6 cellular contexts compared by ENCODE assay signal in genomic region chr1:145504310-145504709, GRCh38.
DNase-seq lines count a peak whose midpoint lies in the region; ATAC-seq lines count a peak whose summit lies in the region.
"Not testable (repeated sequence)": the region's sequence is repeated elsewhere in the genome, so short reads cannot be mapped to it uniquely, and the experiment has no call there.

No MANE protein-coding gene starts in this region.

- H3K4me3 Mint-ChIP-seq in activated CD4-positive, alpha-beta T cell treated with anti-CD3 and anti-CD28 coated beads for 36 hours; activated CD8-positive, alpha-beta T cell treated with anti-CD3 and anti-CD28 coated beads, Interleukin-2, amount 10 ng/mL, durations not matched to agents 7 days and 5 days; activated T-cell treated with anti-CD3 and anti-CD28 coated beads, Interleukin-2, amount 50 U/mL, for 72 hours; central memory CD8-positive, alpha-beta T cell: not testable (repeated sequence)

- not testable (repeated sequence) for H3K27ac Mint-ChIP-seq in activated CD4-positive, alpha-beta T cell treated with anti-CD3 and anti-CD28 coated beads for 36 hours; activated CD8-positive, alpha-beta T cell treated with anti-CD3 and anti-CD28 coated beads, Interleukin-2, amount 10 ng/mL, durations not matched to agents 7 days and 5 days; activated T-cell treated with anti-CD3 and anti-CD28 coated beads, Interleukin-2, amount 50 U/mL, for 72 hours; activated naive CD4-positive, alpha-beta T cell treated with anti-CD3 and anti-CD28 coated beads, Interleukin-2, amount 50 U/mL, for 72 hours; central memory CD8-positive, alpha-beta T cell (ENCODE audit: low read depth)

- not testable (repeated sequence) for H3K9me3 Mint-ChIP-seq in activated CD4-positive, alpha-beta T cell treated with anti-CD3 and anti-CD28 coated beads for 36 hours (ENCODE audit: low read depth); activated CD8-positive, alpha-beta T cell treated with anti-CD3 and anti-CD28 coated beads, Interleukin-2, amount 10 ng/mL, durations not matched to agents 7 days and 5 days (ENCODE audit: insufficient read depth); activated T-cell treated with anti-CD3 and anti-CD28 coated beads, Interleukin-2, amount 50 U/mL, for 72 hours; activated naive CD4-positive, alpha-beta T cell treated with anti-CD3 and anti-CD28 coated beads, Interleukin-2, amount 50 U/mL, for 72 hours; central memory CD8-positive, alpha-beta T cell

- intact Hi-C loops in activated CD4-positive, alpha-beta T cell treated with anti-CD3 and anti-CD28 coated beads for 36 hours (cut with DNase I, micrococcal nuclease), result not testable (repeated sequence)

- not testable (repeated sequence) for H3K36me3 Mint-ChIP-seq in activated CD4-positive, alpha-beta T cell treated with anti-CD3 and anti-CD28 coated beads for 36 hours (ENCODE audit: low read depth); activated CD8-positive, alpha-beta T cell treated with anti-CD3 and anti-CD28 coated beads, Interleukin-2, amount 10 ng/mL, durations not matched to agents 7 days and 5 days (ENCODE audit: low read depth); activated T-cell treated with anti-CD3 and anti-CD28 coated beads, Interleukin-2, amount 50 U/mL, for 72 hours (ENCODE audit: insufficient read depth in 2 of 2); activated naive CD4-positive, alpha-beta T cell treated with anti-CD3 and anti-CD28 coated beads, Interleukin-2, amount 50 U/mL, for 72 hours; central memory CD8-positive, alpha-beta T cell (ENCODE audit: insufficient read depth)

- ATAC-seq in activated CD4-positive, alpha-beta T cell treated with anti-CD3 and anti-CD28 coated beads for 36 hours, result peak; percentile 67
- ATAC-seq in activated CD8-positive, alpha-beta T cell treated with anti-CD3 and anti-CD28 coated beads, Interleukin-2, amount 10 ng/mL, durations not matched to agents 7 days and 5 days, result peak; percentile 18
- ATAC-seq in activated T-cell treated with anti-CD3 and anti-CD28 coated beads, Interleukin-2, amount 50 U/mL, for 72 hours (replicated peaks in 1 of 2), result peak; percentile 60 to 65
- peak; percentile 45 to 67 for ATAC-seq in activated naive CD4-positive, alpha-beta T cell treated with anti-CD3 and anti-CD28 coated beads, Interleukin-2, amount 50 U/mL, for 72 hours
- peak; percentile 1 for ATAC-seq in central memory CD8-positive, alpha-beta T cell (replicated peaks; ENCODE audit: extremely low read depth, poor library complexity, severe bottlenecking)
- peak; percentile 51 for ATAC-seq in stimulated activated naive CD8-positive, alpha-beta T cell treated with anti-CD3 and anti-CD28 coated beads, Interleukin-15, Interleukin-2, amounts not matched to agents 100 U/mL and 50 U/mL, for 24 hours

- H3K4me1 Mint-ChIP-seq in activated CD4-positive, alpha-beta T cell treated with anti-CD3 and anti-CD28 coated beads for 36 hours; activated CD8-positive, alpha-beta T cell treated with anti-CD3 and anti-CD28 coated beads, Interleukin-2, amount 10 ng/mL, durations not matched to agents 7 days and 5 days (ENCODE audit: low read depth); activated T-cell treated with anti-CD3 and anti-CD28 coated beads, Interleukin-2, amount 50 U/mL, for 72 hours (ENCODE audit: low read depth); central memory CD8-positive, alpha-beta T cell: not testable (repeated sequence)

- POLR2A ChIA-PET in activated CD4-positive, alpha-beta T cell treated with anti-CD3 and anti-CD28 coated beads for 36 hours (lab: Charles Lee); activated CD8-positive, alpha-beta T cell treated with anti-CD3 and anti-CD28 coated beads, Interleukin-2, amount 10 ng/mL, durations not matched to agents 7 days and 5 days (lab: Charles Lee): not testable (repeated sequence)

- CTCF ChIA-PET in activated CD4-positive, alpha-beta T cell treated with anti-CD3 and anti-CD28 coated beads for 36 hours (lab: Charles Lee); activated CD8-positive, alpha-beta T cell treated with anti-CD3 and anti-CD28 coated beads, Interleukin-2, amount 10 ng/mL, durations not matched to agents 7 days and 5 days (lab: Charles Lee): not testable (repeated sequence)

- H3K27me3 Mint-ChIP-seq in activated CD4-positive, alpha-beta T cell treated with anti-CD3 and anti-CD28 coated beads for 36 hours; activated CD8-positive, alpha-beta T cell treated with anti-CD3 and anti-CD28 coated beads, Interleukin-2, amount 10 ng/mL, durations not matched to agents 7 days and 5 days (ENCODE audit: low read depth); activated T-cell treated with anti-CD3 and anti-CD28 coated beads, Interleukin-2, amount 50 U/mL, for 72 hours (ENCODE audit: low read depth); central memory CD8-positive, alpha-beta T cell: not testable (repeated sequence)

- DNase-seq in activated CD4-positive, alpha-beta T cell treated with anti-CD3 and anti-CD28 coated beads for 36 hours; activated CD8-positive, alpha-beta T cell treated with anti-CD3 and anti-CD28 coated beads, Interleukin-2, amount 10 ng/mL, durations not matched to agents 7 days and 5 days; activated T-cell treated with anti-CD3 and anti-CD28 coated beads, Interleukin-2, amount 50 U/mL, for 72 hours; activated naive CD4-positive, alpha-beta T cell treated with anti-CD3 and anti-CD28 coated beads, Interleukin-2, amount 50 U/mL, for 72 hours (ENCODE audit: low spot score in 2 of 2); central memory CD8-positive, alpha-beta T cell (ENCODE audit: low spot score in 2 of 2); stimulated activated naive CD8-positive, alpha-beta T cell treated with anti-CD3 and anti-CD28 coated beads, Interleukin-15, Interleukin-2, amounts not matched to agents 100 U/mL and 50 U/mL, for 24 hours: not testable (repeated sequence)

Comparison
In these comparisons a context has a peak if more than half of its experiments do, and no peak if none do; other contexts are left out.
1. ATAC-seq: peak in every context shown above with its lines; median percentile 67 in activated CD4-positive, alpha-beta T cell treated with anti-CD3 and anti-CD28 coated beads for 36 hours; 62 in activated T-cell treated with anti-CD3 and anti-CD28 coated beads, Interleukin-2, amount 50 U/mL, for 72 hours; 56 in activated naive CD4-positive, alpha-beta T cell treated with anti-CD3 and anti-CD28 coated beads, Interleukin-2, amount 50 U/mL, for 72 hours; 51 in stimulated activated naive CD8-positive, alpha-beta T cell treated with anti-CD3 and anti-CD28 coated beads, Interleukin-15, Interleukin-2, amounts not matched to agents 100 U/mL and 50 U/mL, for 24 hours; 18 in activated CD8-positive, alpha-beta T cell treated with anti-CD3 and anti-CD28 coated beads, Interleukin-2, amount 10 ng/mL, durations not matched to agents 7 days and 5 days; 1 in central memory CD8-positive, alpha-beta T cell.